ENCODE assay signal across 19 cellular contexts in genomic region chr6:15769471-15770088, GRCh38.
A peak's percentile ranks its signal among the peaks of the same experiment; 100 is the strongest.
DNase-seq lines count a peak whose midpoint lies in the region; ATAC-seq, FAIRE-seq and TF ChIP-seq lines count a peak whose summit lies in the region.
"Had no signal": no experiment of that assay in that cellular context is flagged by ENCODE, and none has a peak within 500 bp of the region (broad histone marks: within the 10 kb centered on the region; RNA-seq: fewer than 3 reads in every experiment).

No MANE protein-coding gene starts in this region.

- FAIRE-seq in GM12891 (lab: Jason Lieb, UNC) = peak; percentile 31
- FAIRE-seq: HepG2, islet of Langerhans had no signal

- TF ChIP-seq CTCF in C4-2B (conservative IDR thresholded peaks at IDR 0.05) (no peak), kidney epithelial cell (IDR thresholded peaks at IDR 0.05; ENCODE audit: insufficient read depth, low read length, poor library complexity, severe bottlenecking) (no peak)

- no peaks in the 10 kb centered on the region for H3K36me3 ChIP-seq in kidney epithelial cell (ENCODE audit: control insufficient read depth, insufficient read depth, low read length)
- H3K36me3 ChIP-seq: right atrium auricular region, SJCRH30 had no signal

- DNase-seq in GM12891 (ENCODE audit: insufficient read length, low spot score) = no peak
- DNase-seq in kidney epithelial cell (ENCODE audit: low read depth) = peak; percentile 21
- no peak for DNase-seq in LoVo (ENCODE audit: low spot score)
- DNase-seq in stimulated activated CD4-positive, alpha-beta T cell treated with anti-CD3 and anti-CD28 coated beads, Interleukin-2, amount 100 ng/mL, for 24 hours = no peak
- DNase-seq in hippocampal formation (lab: John Stamatoyannopoulos, UW) = no peak
- DNase-seq: activated CD4-positive, alpha-beta T cell treated with anti-CD3 and anti-CD28 coated beads for 1 hour; activated naive CD4-positive, alpha-beta T cell treated with anti-CD3 and anti-CD28 coated beads, Interleukin-2, amount 50 U/mL, for 16 hours; body of pancreas; Caco-2; NCI-H226; substantia nigra had no signal

- ATAC-seq in HG02763 (IDR thresholded peaks at IDR 0.05; ENCODE audit: unreplicated experiment) = no peak
- ATAC-seq: body of pancreas, esophagus mucosa, HepG2 had no signal

- no peaks in the 10 kb centered on the region for H3K27me3 ChIP-seq in kidney epithelial cell (ENCODE audit: control insufficient read depth, insufficient read depth, low read length)
- H3K27me3 ChIP-seq: body of pancreas, right atrium auricular region, SJCRH30 had no signal

- no peak for TF ChIP-seq POLR2A in GM12891 (IDR thresholded peaks at IDR 0.05; ENCODE audit: low read depth, low read length)

- H3K4me3 ChIP-seq in kidney epithelial cell (ENCODE audit: low read depth, low read length) = no peak overlapping the region
- H3K4me3 ChIP-seq: body of pancreas, right atrium auricular region, SJCRH30 had no signal

- peak overlapping the region; percentile 48; the same call in 1 of the 2 replicates for H3K27ac ChIP-seq in C4-2B
- H3K27ac ChIP-seq: body of pancreas, right atrium auricular region, SJCRH30 had no signal

TF ChIP-seq in GM12891, 5 proteins besides CTCF, POLR2A, EP300 and RAD21:
- TF ChIP-seq PAX5 (IDR thresholded peaks at IDR 0.05; ENCODE audit: insufficient read depth, low read length, severe bottlenecking) (no peak), POU2F2 (IDR thresholded peaks at IDR 0.05; ENCODE audit: low read depth, low read length) (no peak), POLR2AphosphoS5 (IDR thresholded peaks at IDR 0.05; ENCODE audit: low read depth, low read length) (no peak), TAF1 (IDR thresholded peaks at IDR 0.05; ENCODE audit: low read depth, low read length) (no peak), SPI1 (IDR thresholded peaks at IDR 0.05; ENCODE audit: low read depth, low read length) (no peak)

TF ChIP-seq in PFSK-1, 5 proteins besides CTCF, POLR2A, EP300 and RAD21:
- TF ChIP-seq POLR2AphosphoS5 (IDR thresholded peaks at IDR 0.05; ENCODE audit: low read depth, low read length) = no peak
- 0 out of 2 replicates have a peak, but pooled peaks have one; percentile 10 for TF ChIP-seq SIN3A (IDR thresholded peaks at IDR 0.05; ENCODE audit: borderline replicate concordance, insufficient read depth, low read length)
- TF ChIP-seq, protein P1, sequence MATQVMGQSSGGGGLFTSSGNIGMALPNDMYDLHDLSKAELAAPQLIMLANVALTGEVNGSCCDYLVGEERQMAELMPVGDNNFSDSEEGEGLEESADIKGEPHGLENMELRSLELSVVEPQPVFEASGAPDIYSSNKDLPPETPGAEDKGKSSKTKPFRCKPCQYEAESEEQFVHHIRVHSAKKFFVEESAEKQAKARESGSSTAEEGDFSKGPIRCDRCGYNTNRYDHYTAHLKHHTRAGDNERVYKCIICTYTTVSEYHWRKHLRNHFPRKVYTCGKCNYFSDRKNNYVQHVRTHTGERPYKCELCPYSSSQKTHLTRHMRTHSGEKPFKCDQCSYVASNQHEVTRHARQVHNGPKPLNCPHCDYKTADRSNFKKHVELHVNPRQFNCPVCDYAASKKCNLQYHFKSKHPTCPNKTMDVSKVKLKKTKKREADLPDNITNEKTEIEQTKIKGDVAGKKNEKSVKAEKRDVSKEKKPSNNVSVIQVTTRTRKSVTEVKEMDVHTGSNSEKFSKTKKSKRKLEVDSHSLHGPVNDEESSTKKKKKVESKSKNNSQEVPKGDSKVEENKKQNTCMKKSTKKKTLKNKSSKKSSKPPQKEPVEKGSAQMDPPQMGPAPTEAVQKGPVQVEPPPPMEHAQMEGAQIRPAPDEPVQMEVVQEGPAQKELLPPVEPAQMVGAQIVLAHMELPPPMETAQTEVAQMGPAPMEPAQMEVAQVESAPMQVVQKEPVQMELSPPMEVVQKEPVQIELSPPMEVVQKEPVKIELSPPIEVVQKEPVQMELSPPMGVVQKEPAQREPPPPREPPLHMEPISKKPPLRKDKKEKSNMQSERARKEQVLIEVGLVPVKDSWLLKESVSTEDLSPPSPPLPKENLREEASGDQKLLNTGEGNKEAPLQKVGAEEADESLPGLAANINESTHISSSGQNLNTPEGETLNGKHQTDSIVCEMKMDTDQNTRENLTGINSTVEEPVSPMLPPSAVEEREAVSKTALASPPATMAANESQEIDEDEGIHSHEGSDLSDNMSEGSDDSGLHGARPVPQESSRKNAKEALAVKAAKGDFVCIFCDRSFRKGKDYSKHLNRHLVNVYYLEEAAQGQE (IDR thresholded peaks at IDR 0.05; ENCODE audit: insufficient read depth in 1 of 2, low read depth in 2 of 2, low read length in 2 of 2) = 0 out of 4 replicates have a peak, but pooled peaks of 1 of the 2 experiments have one; percentile 11
- no peak for TF ChIP-seq TAF1 (IDR thresholded peaks at IDR 0.05; ENCODE audit: borderline replicate concordance, insufficient read depth, low read length)
- TF ChIP-seq FOXP2 (optimal IDR thresholded peaks at IDR 0.05; ENCODE audit: borderline replicate concordance, extremely low read depth, extremely low read length, insufficient read depth) = peak; percentile 27
